Comparison of ENCODE assay signal across 8 cellular contexts in the genomic region with DNA sequence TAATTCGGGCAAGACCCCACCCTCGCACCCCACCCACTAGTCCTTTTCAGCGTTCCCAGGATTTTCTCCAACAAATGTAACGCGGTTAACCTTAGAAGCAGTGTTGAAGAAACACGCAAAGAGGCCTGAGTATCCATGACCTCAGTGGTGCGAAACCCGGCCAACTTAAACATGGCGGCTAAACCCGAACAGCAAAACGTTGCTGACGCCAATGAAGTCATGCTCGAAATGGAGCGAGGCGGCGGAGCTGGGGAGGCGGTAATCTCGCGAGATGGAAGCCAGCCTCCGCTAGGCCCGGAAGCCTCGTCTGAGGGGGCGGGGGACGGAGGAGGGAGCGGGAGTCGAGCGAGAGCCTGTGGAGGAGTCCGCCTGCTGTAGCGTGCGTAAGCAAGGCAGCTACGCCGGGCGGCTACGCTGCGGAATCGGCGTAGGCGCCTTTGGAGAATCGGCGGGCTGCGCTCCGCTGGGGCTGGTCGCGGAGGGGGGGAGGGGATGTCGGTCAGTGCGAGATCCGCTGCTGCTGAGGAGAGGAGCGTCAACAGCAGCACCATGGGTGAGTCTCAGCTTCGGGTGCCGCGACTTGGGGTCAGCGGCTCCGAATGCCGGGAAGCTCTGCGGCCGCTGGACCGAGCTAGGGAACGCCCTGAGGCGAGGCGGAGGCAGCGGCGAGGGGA. TPM values are rescaled to one million over a fixed set of nuclear protein-coding genes. Genes with fewer than 3 reads are reported as not detected.
DNase-seq lines count a peak whose midpoint lies in the region; ATAC-seq, FAIRE-seq and TF ChIP-seq lines count a peak whose summit lies in the region.

Gene SEPTIN7, plus strand, starts transcription at position 340 of the 674 bp plus-strand sequence. Its CDS starts 153 bp downstream, at position 493.

- TF ChIP-seq POLR2A in H54 (IDR thresholded peaks at IDR 0.05; ENCODE audit: low read depth, low read length) (peak; percentile 90), Raji (IDR thresholded peaks at IDR 0.05; ENCODE audit: insufficient read depth, low read depth, low read length) (peak; percentile 88)

- peak; percentile 86 to 97 (median 87) for ATAC-seq in natural killer cell

- no peaks in the 10 kb centered on the region for H3K27me3 ChIP-seq in Loucy (ENCODE audit: insufficient read depth, low read length, poor library complexity, severe bottlenecking)

- H3K4me1 Mint-ChIP-seq in natural killer cell, result peaks cover 47 to 53% of the 10 kb centered on the region in 2 donors

- no peaks in the 10 kb centered on the region for H3K36me3 Mint-ChIP-seq in natural killer cell

- no peaks in the 10 kb centered on the region for H3K9me3 ChIP-seq in Loucy (ENCODE audit: insufficient read depth, low read depth, low read length)

- TF ChIP-seq CTCF in Loucy (conservative IDR thresholded peaks at IDR 0.05; ENCODE audit: low read length) (no peak), fibroblast of mammary gland (conservative IDR thresholded peaks at IDR 0.05; ENCODE audit: control insufficient read depth, insufficient read depth, low read depth, low read length) (no peak), natural killer cell (IDR thresholded peaks at IDR 0.05) (no peak)

- peak within 1 kb of the TSS; percentile 97 to 98 for H3K27ac Mint-ChIP-seq in natural killer cell

- H4K20me1 ChIP-seq in Loucy (ENCODE audit: insufficient read depth, low read length, poor library complexity, severe bottlenecking), result peaks cover 41% of the 10 kb centered on the region

- DNase-seq in EL (peak; percentile 99), H54 (ENCODE audit: insufficient read length, low spot score) (peak; percentile 99), fibroblast of mammary gland (ENCODE audit: low read depth) (peak; percentile 98), natural killer cell (peak; percentile 96)
- peak; percentile 99 for DNase-seq in activated T-helper 9 cell treated with anti-CD3 and anti-CD28 coated beads, Interleukin-2, amount 50 U/mL, for 16 hours (ENCODE audit: low read depth)
- peak; percentile 99 for DNase-seq in stimulated activated naive CD4-positive, alpha-beta T cell treated with Interleukin-2 at 50 U/mL for 16 hours (lab: John Stamatoyannopoulos, UW)

- intact Hi-C loops in natural killer cell (cut with micrococcal nuclease), result loop anchor here (1.0 to 5.0 kb wide), 4 partner anchors 36 to 106 kb away; partner anchors contain the start of gene HERPUD2

- H3K27me3 Mint-ChIP-seq in natural killer cell (ENCODE audit: low read depth in 2 of 2), result no peaks in the 10 kb centered on the region

- peak; percentile 95 for FAIRE-seq in H54 (lab: Jason Lieb, UNC)

- H3K79me2 ChIP-seq in Loucy (ENCODE audit: insufficient read depth, low read length), result peaks cover 54% of the 10 kb centered on the region

- peak within 1 kb of the TSS; percentile 99 for H3K4me2 ChIP-seq in Loucy (ENCODE audit: low read depth, low read length, poor library complexity, severe bottlenecking)

- peak within 1 kb of the TSS; percentile 98 for H3K4me3 Mint-ChIP-seq in natural killer cell

- H3K4me1 ChIP-seq in Loucy (ENCODE audit: insufficient read depth, low read length, poor library complexity, severe bottlenecking), result peaks cover 46% of the 10 kb centered on the region

- H3K4me3 ChIP-seq in Loucy (ENCODE audit: low read length, poor library complexity, severe bottlenecking) (peak within 1 kb of the TSS; percentile 86), fibroblast of mammary gland (ENCODE audit: control insufficient read depth, low read depth, low read length) (peak within 1 kb of the TSS; percentile 80)

- peak within 1 kb of the TSS; percentile 82 for H2AFZ ChIP-seq in Loucy (ENCODE audit: low read length)

- peak within 1 kb of the TSS; percentile 90 for H3K9ac ChIP-seq in Loucy (ENCODE audit: low read depth, low read length, poor library complexity, severe bottlenecking)

- no peaks in the 10 kb centered on the region for H3K9me2 ChIP-seq in Loucy (replicated peaks; ENCODE audit: low read depth, low read length)

- H3F3A ChIP-seq in Loucy (ENCODE audit: low read depth), result no peaks in the 10 kb centered on the region

- H3K9me3 Mint-ChIP-seq in natural killer cell, result no peaks in the 10 kb centered on the region

- no peaks in the 10 kb centered on the region for H3K36me3 ChIP-seq in Loucy (ENCODE audit: insufficient read depth, low read length)

RNA-seq across cellular contexts. Expression of gene SEPTIN7, which starts in this region (rescaled TPM):
- 100 to 1,000 TPM; 367 to 422 (median 383) TPM for total RNA-seq in natural killer cell

Comparison
In these comparisons a context has a peak if more than half of its experiments do, and no peak if none do; other contexts are left out.
1. Peak in every context shown above with its lines: DNase-seq, ATAC-seq and H3K4me3 ChIP-seq.